ENCODE assay signal across 25 cellular contexts in genomic region chrX:14290335-14290734, GRCh38.
DNase-seq lines count a peak whose midpoint lies in the region; ATAC-seq, FAIRE-seq and TF ChIP-seq lines count a peak whose summit lies in the region.
"Had no signal": no experiment of that assay in that cellular context is flagged by ENCODE, and none has a peak within 500 bp of the region (broad histone marks: within the 10 kb centered on the region; RNA-seq: fewer than 3 reads in every experiment).

No MANE protein-coding gene starts in this region.

- H4K20me1 ChIP-seq in HepG2 (ENCODE audit: insufficient read depth, low read length), result no peaks in the 10 kb centered on the region
- no peaks in the 10 kb centered on the region for H4K20me1 ChIP-seq in K562 (replicated peaks; ENCODE audit: control insufficient read depth, insufficient read depth, low read length)
- H4K20me1 ChIP-seq: BLaER1 treated with 17β-estradiol and CSF1 and Interleukin-3, amounts not matched to agents 10 nM and 100 nM had no signal

- H3K4me1 Mint-ChIP-seq in type B pancreatic cell (ENCODE audit: unreplicated experiment), result no peaks in the 10 kb centered on the region
- H3K4me1 Mint-ChIP-seq: CD14-positive monocyte; CD8-positive, alpha-beta memory T cell had no signal

- no peaks in the 10 kb centered on the region for H3K9me1 ChIP-seq in K562 (ENCODE audit: control insufficient read depth, insufficient read depth, low read length)

- H3K79me2 ChIP-seq in HepG2 (ENCODE audit: insufficient read depth, low read length), result no peaks in the 10 kb centered on the region
- no peaks in the 10 kb centered on the region for H3K79me2 ChIP-seq in K562 (ENCODE audit: control insufficient read depth, insufficient read depth, low read length)

- H2AFZ ChIP-seq in HepG2 (ENCODE audit: low read length) (no peak overlapping the region), K562 (ENCODE audit: low read depth, low read length) (no peak overlapping the region)
- H2AFZ ChIP-seq: GM23248 had no signal

- no peak overlapping the region for H3K27ac Mint-ChIP-seq in type B pancreatic cell
- H3K27ac Mint-ChIP-seq: CD14-positive monocyte; CD4-positive, alpha-beta T cell; CD8-positive, alpha-beta memory T cell had no signal

- H3K27me3 Mint-ChIP-seq in type B pancreatic cell, result no peaks in the 10 kb centered on the region
- H3K27me3 Mint-ChIP-seq: CD4-positive, alpha-beta T cell had no signal

- H3K4me3 Mint-ChIP-seq in type B pancreatic cell, result no peak overlapping the region
- H3K4me3 Mint-ChIP-seq: CD14-positive monocyte; CD4-positive, alpha-beta T cell; CD8-positive, alpha-beta memory T cell had no signal

- H3K9me3 ChIP-seq in HepG2 (ENCODE audit: low read length) (no peaks in the 10 kb centered on the region), right lobe of liver (no peaks in the 10 kb centered on the region), K562 (replicated peaks; ENCODE audit: control insufficient read depth, insufficient read depth, low read depth, low read length) (no peaks in the 10 kb centered on the region), gastrocnemius medialis (peaks cover 0 to 3% (median 0%) of the 10 kb centered on the region in 3 donors)
- H3K9me3 ChIP-seq: BE2C had no signal

- TF ChIP-seq POLR2A in HepG2 (IDR thresholded peaks at IDR 0.05; ENCODE audit: insufficient read depth in 1 of 2, low read depth in 2 of 2, low read length in 2 of 2) (no peak), right lobe of liver (IDR thresholded peaks at IDR 0.05) (no peak), K562 (conservative IDR thresholded peaks at IDR 0.05) (no peak), gastrocnemius medialis (IDR thresholded peaks at IDR 0.05) (no peak)

- no peaks in the 10 kb centered on the region for H3K36me3 ChIP-seq in HepG2 (replicated peaks in 1 of 2; ENCODE audit: control insufficient read depth in 1 of 2, insufficient read depth in 2 of 2, low read length in 2 of 2)
- no peaks in the 10 kb centered on the region for H3K36me3 ChIP-seq in right lobe of liver
- no peaks in the 10 kb centered on the region for H3K36me3 ChIP-seq in K562 (ENCODE audit: control insufficient read depth, insufficient read depth, low read length)
- H3K36me3 ChIP-seq in gastrocnemius medialis, result no peaks in the 10 kb centered on the region
- H3K36me3 ChIP-seq: BE2C; BLaER1 treated with 17β-estradiol and CSF1 and Interleukin-3, amounts not matched to agents 10 nM and 100 nM had no signal

- FAIRE-seq in HepG2 (lab: Jason Lieb, UNC) (no peak), K562 (lab: Jason Lieb, UNC) (no peak)
- FAIRE-seq: A204.1, D721Med, GM12878 had no signal

- POLR2A ChIA-PET in HepG2 (lab: Yijun Ruan, JAX), result no interaction called here
- POLR2A ChIA-PET in K562 (lab: Yijun Ruan, JAX), result no interaction called here

- H3K4me2 ChIP-seq in HepG2 (ENCODE audit: low read depth, low read length), result no peak overlapping the region
- H3K4me2 ChIP-seq in K562 (ENCODE audit: insufficient read depth, low read length), result no peak overlapping the region
- H3K4me2 ChIP-seq: BLaER1 treated with 17β-estradiol and CSF1 and Interleukin-3, amounts not matched to agents 10 nM and 100 nM had no signal

- TF ChIP-seq RAD21 in HepG2 (CRISPR knock-in tag; IDR thresholded peaks at IDR 0.05), result no peak
- TF ChIP-seq RAD21 in K562 (CRISPR knock-in tag; conservative IDR thresholded peaks at IDR 0.05 in 1 of 2, IDR thresholded peaks at IDR 0.05 in 1 of 2), result no peak

- H3K27ac ChIP-seq in HepG2 (ENCODE audit: extremely low read length, insufficient read depth, low read length) (no peak overlapping the region), right lobe of liver (no peak overlapping the region), K562 (ENCODE audit: extremely low read depth, low read depth, low read length) (no peak overlapping the region), foreskin keratinocyte (no peak overlapping the region), gastrocnemius medialis (no peak overlapping the region)
- H3K27ac ChIP-seq: 22Rv1; BLaER1 treated with 17β-estradiol and CSF1 and Interleukin-3, amounts not matched to agents 10 nM and 100 nM; GM23248 had no signal

- 3% methylated on average over 2 of the region's 2 CpGs for WGBS in HepG2 (ENCODE audit: low lambda C conversion rate)
- WGBS in right lobe of liver (ENCODE audit: insufficient coverage, low coverage, low lambda C conversion rate, missing lambda C conversion rate), result 60% methylated on average over 2 of the region's 2 CpGs
- 0% methylated on average over 2 of the region's 2 CpGs for WGBS in K562 (ENCODE audit: insufficient coverage, low coverage, missing lambda C conversion rate)

- H3K36me3 Mint-ChIP-seq in type B pancreatic cell, result no peaks in the 10 kb centered on the region
- H3K36me3 Mint-ChIP-seq: CD14-positive monocyte; CD8-positive, alpha-beta memory T cell had no signal

- CTCF ChIA-PET in HepG2 (lab: Yijun Ruan, JAX; ENCODE audit: low intra/inter-chr PET ratio, low total read pairs), result no interaction called here
- CTCF ChIA-PET in K562 (lab: Yijun Ruan, JAX; ENCODE audit: low intra/inter-chr PET ratio), result no interaction called here

- no peak for TF ChIP-seq CTCF in HepG2 (CRISPR knock-in tag; IDR thresholded peaks at IDR 0.05)
- no peak for TF ChIP-seq CTCF in right lobe of liver (IDR thresholded peaks at IDR 0.05)
- TF ChIP-seq CTCF in K562 (IDR thresholded peaks at IDR 0.05 in 2 of 3, conservative IDR thresholded peaks at IDR 0.05 in 1 of 3; ENCODE audit: insufficient read depth in 2 of 3, low read depth in 1 of 3, low read length in 3 of 3), result no peak
- no peak for TF ChIP-seq CTCF in foreskin keratinocyte (conservative IDR thresholded peaks at IDR 0.05)
- TF ChIP-seq CTCF in gastrocnemius medialis (IDR thresholded peaks at IDR 0.05 in 4 of 5, conservative IDR thresholded peaks at IDR 0.05 in 1 of 5), result no peak
- no peak for TF ChIP-seq CTCF in type B pancreatic cell (conservative IDR thresholded peaks at IDR 0.05)

- ATAC-seq in HepG2 (no peak), right lobe of liver (no peak), K562 (no peak), foreskin keratinocyte (no peak), gastrocnemius medialis (no peak)
- ATAC-seq: GM12878 had no signal

- intact Hi-C loops in HepG2 (cut with micrococcal nuclease; ENCODE audit: unreplicated experiment) (no loop called here), right lobe of liver (cut with DNase I) (no loop called here), K562 (cut with micrococcal nuclease) (no loop called here), head of caudate nucleus (cut with DNase I) (no loop called here), gastrocnemius medialis (cut with DNase I; ENCODE audit: low total_unique reads) (no loop called here)

- H3K9me3 Mint-ChIP-seq in type B pancreatic cell, result peaks cover 6% of the 10 kb centered on the region
- H3K9me3 Mint-ChIP-seq: CD4-positive, alpha-beta T cell had no signal

- no peaks in the 10 kb centered on the region for H3K4me1 ChIP-seq in HepG2 (ENCODE audit: insufficient read depth, low read length)
- no peaks in the 10 kb centered on the region for H3K4me1 ChIP-seq in right lobe of liver
- H3K4me1 ChIP-seq in K562 (replicated peaks in 1 of 2; ENCODE audit: control insufficient read depth in 2 of 2, insufficient read depth in 2 of 2, low read length in 2 of 2), result no peaks in the 10 kb centered on the region
- no peaks in the 10 kb centered on the region for H3K4me1 ChIP-seq in foreskin keratinocyte
- no peaks in the 10 kb centered on the region for H3K4me1 ChIP-seq in gastrocnemius medialis
- H3K4me1 ChIP-seq: BE2C; BLaER1 treated with 17β-estradiol and CSF1 and Interleukin-3, amounts not matched to agents 10 nM and 100 nM had no signal

- BruUV-seq in HepG2 (replicated peaks; lab: Mats Ljungman, UMichigan) (no TSS peak), K562 (replicated peaks; lab: Mats Ljungman, UMichigan) (no TSS peak)

- H3K9ac ChIP-seq in HepG2 (ENCODE audit: insufficient read depth, low read depth, low read length) (no peak overlapping the region), K562 (ENCODE audit: insufficient read depth in 1 of 2, low read depth in 2 of 2, low read length in 2 of 2) (no peak overlapping the region)
- H3K9ac ChIP-seq: BLaER1 treated with 17β-estradiol and CSF1 and Interleukin-3, amounts not matched to agents 10 nM and 100 nM; GM23248 had no signal

- DNase-seq in HepG2 (ENCODE audit: low spot score) (no peak), right lobe of liver (no peak), K562 (ENCODE audit: extremely low read depth in 1 of 4, low spot score in 3 of 4) (no peak), foreskin keratinocyte (peak; percentile 1 to 30), head of caudate nucleus (no peak), gastrocnemius medialis (no peak), type B pancreatic cell (ENCODE audit: extremely low spot score, unreplicated experiment) (no peak)
- DNase-seq: ACHN; AML-193; BE2C; CD4-positive, alpha-beta T cell; CD8-positive, alpha-beta memory T cell; DMS 273 treated with DMSO at 0.1 percent for 48 hours; DMS79; EL; GDM1; GM23248; H7; HCEC 1CT had no signal

- H3K27me3 ChIP-seq in HepG2 (ENCODE audit: control insufficient read depth in 1 of 2, insufficient read depth in 2 of 2, low read length in 2 of 2) (no peaks in the 10 kb centered on the region), right lobe of liver (peaks cover 0 to 7% of the 10 kb centered on the region in 2 donors), K562 (ENCODE audit: control insufficient read depth in 2 of 2, insufficient read depth in 2 of 2, low read length in 2 of 2) (no peaks in the 10 kb centered on the region), foreskin keratinocyte (no peaks in the 10 kb centered on the region), gastrocnemius medialis (no peaks in the 10 kb centered on the region)
- H3K27me3 ChIP-seq: BE2C had no signal

- in situ Hi-C loops in HepG2 (cut with HindIII; ENCODE audit: extremely low pct_ligation_motif_present, low pct_unique_long_range_greater_than_20kb) (no loop called here), K562 (cut with MboI) (no loop called here), gastrocnemius medialis (cut with MboI; ENCODE audit: low sequenced_read_pairs in 4 of 4) (no loop called here)

- TF ChIP-seq EP300 in HepG2 (IDR thresholded peaks at IDR 0.05; ENCODE audit: low read depth in 2 of 2, low read length in 2 of 2), result no peak
- TF ChIP-seq EP300 in HepG2 (CRISPR knock-in tag; IDR thresholded peaks at IDR 0.05; ENCODE audit: borderline replicate concordance), result no peak
- no peak for TF ChIP-seq EP300 in K562 (IDR thresholded peaks at IDR 0.05; ENCODE audit: low read length)

- H3K4me3 ChIP-seq in HepG2 (replicated peaks in 1 of 3; ENCODE audit: insufficient read depth in 1 of 3, low read depth in 2 of 3, low read length in 3 of 3) (no peak overlapping the region), right lobe of liver (no peak overlapping the region), K562 (no peak overlapping the region), gastrocnemius medialis (no peak overlapping the region)
- H3K4me3 ChIP-seq: BLaER1 treated with 17β-estradiol and CSF1 and Interleukin-3, amounts not matched to agents 10 nM and 100 nM; GM12878; GM23248 had no signal

TF ChIP-seq in HepG2, 621 proteins besides CTCF, POLR2A, EP300 and RAD21 (continues in another document):
- peak; percentile 30; the same call in 1 of the 2 replicates for TF ChIP-seq MAFF (IDR thresholded peaks at IDR 0.05; ENCODE audit: low read depth, low read length)
- peak; percentile 53 for TF ChIP-seq NFE2L2 (IDR thresholded peaks at IDR 0.05; ENCODE audit: low read length)

TF ChIP-seq in K562, 482 proteins besides CTCF, POLR2A, EP300 and RAD21 (continues in another document):
- TF ChIP-seq MAFF (IDR thresholded peaks at IDR 0.05; ENCODE audit: low read length) (peak; percentile 16; the same call in 1 of the 2 replicates), NFE2L1 (tag; IDR thresholded peaks at IDR 0.05; ENCODE audit: borderline replicate concordance, low read depth) (peak; percentile 24; the same call in 1 of the 2 replicates)

Comparison
In these comparisons a context has a peak if more than half of its experiments do, and no peak if none do; other contexts are left out.
1. DNase-seq: peak in foreskin keratinocyte (2 of 2); none in HepG2 (single experiment), right lobe of liver (0 of 3), K562 (0 of 4), head of caudate nucleus (0 of 42), gastrocnemius medialis (0 of 2) and type B pancreatic cell (single experiment).
2. Of the 241 proteins assayed by ChIP-seq in both HepG2 and K562: peak only in HepG2: none; only in K562: MAFG and NFE2L1; in both: MAFF and MAFK; in neither: 237.